25 cellular contexts compared by ENCODE assay signal in the genomic region with DNA sequence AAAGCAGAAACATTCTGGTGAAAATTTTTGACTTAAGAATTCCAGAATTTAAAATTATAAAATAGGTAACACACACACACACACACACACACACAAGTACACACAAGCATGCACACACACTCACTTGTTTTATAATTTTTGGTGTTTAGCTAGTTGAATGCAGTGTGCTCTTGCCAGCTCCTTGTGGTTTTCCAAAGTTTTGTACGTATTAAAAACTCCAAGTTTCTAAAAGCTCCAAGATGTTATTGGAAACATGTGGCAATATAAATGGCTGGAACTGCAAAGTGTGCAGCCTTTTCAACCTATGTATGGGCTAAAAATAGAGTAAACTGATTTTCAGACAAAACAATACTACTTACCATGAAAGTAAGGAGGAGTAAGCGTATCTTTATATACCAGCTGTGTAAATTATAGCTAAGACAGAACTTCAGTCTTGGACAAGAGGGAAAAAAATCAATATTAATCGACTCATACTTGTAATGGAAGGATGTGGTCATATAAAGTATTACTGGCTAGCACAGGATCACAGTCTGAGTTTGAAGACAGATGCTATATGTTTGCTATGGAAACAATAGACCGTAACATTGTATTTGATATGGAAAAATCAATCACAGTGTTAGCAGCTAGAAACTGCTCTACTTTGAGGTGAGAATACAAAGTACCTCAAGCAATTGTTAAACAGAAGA.
DNase-seq lines count a peak whose midpoint lies in the region; ATAC-seq, FAIRE-seq and TF ChIP-seq lines count a peak whose summit lies in the region.
"Had no signal": no experiment of that assay in that cellular context is flagged by ENCODE, and none has a peak within 500 bp of the region (broad histone marks: within the 10 kb centered on the region; RNA-seq: fewer than 3 reads in every experiment).

No MANE protein-coding gene starts in this region.

- 0 out of 2 replicates have a peak, but pooled peaks cover 4% of the 10 kb centered on the region for H3K9me2 ChIP-seq in GM23338 (ENCODE audit: insufficient read depth)

- H3K27me3 ChIP-seq in SJSA1 (replicated peaks) = no peaks in the 10 kb centered on the region
- no peaks in the 10 kb centered on the region for H3K27me3 ChIP-seq in small intestine (ENCODE audit: control insufficient read depth in 2 of 2, insufficient read depth in 2 of 2, low read length in 2 of 2)
- H3K27me3 ChIP-seq in GM23338 (ENCODE audit: insufficient read depth) = no peaks in the 10 kb centered on the region
- H3K27me3 ChIP-seq: adrenal gland, esophagus muscularis mucosa, vagina had no signal

- H3K4me2 ChIP-seq in GM23338 = no peak overlapping the region

- FAIRE-seq in small intestine (lab: Jason Lieb, UNC) (no peak), RCC 7860 (lab: Jason Lieb, UNC) (no peak)
- FAIRE-seq: G401.6, HepG2, kidney had no signal

- H3K27me3 Mint-ChIP-seq in GM23338 (ENCODE audit: insufficient read depth, low read depth, poor library complexity) = no peaks in the 10 kb centered on the region

- no peak overlapping the region for H2AFZ ChIP-seq in GM23338

- 47 to 67% (median 50%) methylated on average over 4 of the region's 4 CpGs for WGBS in small intestine, 3 donors

- no peak overlapping the region for H3K27ac Mint-ChIP-seq in GM23338
- H3K27ac Mint-ChIP-seq: memory B cell, naive B cell had no signal

- DNase-seq in NCI-H2227 treated with DMSO at 0.1 percent for 48 hours (lab: John Stamatoyannopoulos, UW) (peak; percentile 36), NCI-H2227 (lab: John Stamatoyannopoulos, UW; ENCODE audit: unreplicated experiment) (no peak), SJSA1 (ENCODE audit: low read depth in 1 of 2, low spot score in 2 of 2) (no peak), fibroblast of mammary gland (ENCODE audit: low read depth) (peak; percentile 80), small intestine (peak; percentile 1), RCC 7860 (ENCODE audit: low spot score) (no peak), GM23338 (ENCODE audit: low spot score) (no peak)
- DNase-seq: activated CD4-positive, alpha-beta T cell treated with anti-CD3 and anti-CD28 coated beads, Interleukin-2, amount 50 U/mL, for 1 hour; activated gamma-delta T cell; adrenal gland; C1 segment of cervical spinal cord; effector CD8-positive, alpha-beta T cell; kidney; MM.1S; naive B cell; NCI-H1694 treated with DMSO at 0.1 percent for 48 hours; NCI-H446; stimulated activated CD4-positive, alpha-beta T cell treated with anti-CD3 and anti-CD28 coated beads, Interleukin-4, amount 100 ng/mL, for 24 hours; T-helper 1 cell had no signal

- no peaks in the 10 kb centered on the region for H3K79me2 ChIP-seq in GM23338 (replicated peaks; ENCODE audit: insufficient read depth)

- no peak overlapping the region for H3K4me3 ChIP-seq in SJSA1
- H3K4me3 ChIP-seq in fibroblast of mammary gland (ENCODE audit: control insufficient read depth, low read depth, low read length) = no peak overlapping the region
- H3K4me3 ChIP-seq in small intestine (ENCODE audit: low read depth in 1 of 2, low read length in 2 of 2) = no peak overlapping the region
- H3K4me3 ChIP-seq in GM23338 = no peak overlapping the region
- H3K4me3 ChIP-seq: adrenal gland, esophagus muscularis mucosa, vagina had no signal

- H3K4me1 Mint-ChIP-seq in GM23338 = peaks cover 8% of the 10 kb centered on the region; the same call in 2 of the 3 replicates
- H3K4me1 Mint-ChIP-seq: memory B cell, naive B cell had no signal

- no peaks in the 10 kb centered on the region for H3K9me3 ChIP-seq in SJSA1 (replicated peaks)
- H3K9me3 ChIP-seq in small intestine (ENCODE audit: control insufficient read depth, low read depth) = no peaks in the 10 kb centered on the region
- H3K9me3 ChIP-seq: adrenal gland, esophagus muscularis mucosa, vagina had no signal

- no peak for ATAC-seq in GM18867 (IDR thresholded peaks at IDR 0.05; ENCODE audit: unreplicated experiment)
- no peak for ATAC-seq in GM23338
- ATAC-seq: HepG2 had no signal

- peaks cover 24% of the 10 kb centered on the region for H3K36me3 Mint-ChIP-seq in GM23338 (ENCODE audit: low read depth)
- H3K36me3 Mint-ChIP-seq: memory B cell, naive B cell had no signal

- H3K4me1 ChIP-seq in SJSA1 (replicated peaks) (peaks cover 44% of the 10 kb centered on the region), small intestine (ENCODE audit: control insufficient read depth in 2 of 2, insufficient read depth in 1 of 2, low read depth in 1 of 2, low read length in 1 of 2) (peaks cover 0 to 2% of the 10 kb centered on the region in 2 donors), GM23338 (ENCODE audit: insufficient read depth) (no peaks in the 10 kb centered on the region)

- H3K36me3 ChIP-seq in SJSA1 = no peaks in the 10 kb centered on the region
- no peaks in the 10 kb centered on the region for H3K36me3 ChIP-seq in small intestine (ENCODE audit: control insufficient read depth in 2 of 2, insufficient read depth in 2 of 2, low read length in 2 of 2)
- no peaks in the 10 kb centered on the region for H3K36me3 ChIP-seq in GM23338 (ENCODE audit: insufficient read depth)
- H3K36me3 ChIP-seq: adrenal gland, esophagus muscularis mucosa, vagina had no signal

- H3F3A ChIP-seq in GM23338 (replicated peaks; ENCODE audit: low read depth) = no peaks in the 10 kb centered on the region

- H4K20me1 ChIP-seq in GM23338 (replicated peaks; ENCODE audit: insufficient read depth) = no peaks in the 10 kb centered on the region

- peaks cover 24% of the 10 kb centered on the region for H3K9me3 Mint-ChIP-seq in GM23338
- H3K9me3 Mint-ChIP-seq: memory B cell had no signal

- TF ChIP-seq CTCF in fibroblast of mammary gland (conservative IDR thresholded peaks at IDR 0.05; ENCODE audit: control insufficient read depth, insufficient read depth, low read depth, low read length) (no peak), GM23338 (conservative IDR thresholded peaks at IDR 0.05; ENCODE audit: low read depth in 2 of 2) (no peak)

- H3K27ac ChIP-seq in SJSA1 (peak overlapping the region; percentile 7), small intestine (ENCODE audit: low read depth in 1 of 2, low read length in 1 of 2) (no peak overlapping the region), GM23338 (ENCODE audit: low read depth) (no peak overlapping the region)
- H3K27ac ChIP-seq: adrenal gland, esophagus muscularis mucosa, vagina had no signal

- no peak overlapping the region for H3K4me3 Mint-ChIP-seq in GM23338
- H3K4me3 Mint-ChIP-seq: memory B cell, naive B cell had no signal

TF ChIP-seq in GM23338, 12 proteins besides CTCF, POLR2A, EP300 and RAD21 (continues in another document):
- TF ChIP-seq NANOG (IDR thresholded peaks at IDR 0.05; ENCODE audit: borderline replicate concordance) = no peak
- TF ChIP-seq JUNB (IDR thresholded peaks at IDR 0.05; ENCODE audit: unreplicated experiment) = no peak
- TF ChIP-seq ZNF331 (CRISPR knock-in tag; IDR thresholded peaks at IDR 0.05; ENCODE audit: low read depth) = no peak

Comparison
In these comparisons a context has a peak if more than half of its experiments do, and no peak if none do; other contexts are left out.
1. DNase-seq: peak in NCI-H2227 treated with DMSO at 0.1 percent for 48 hours (single experiment), fibroblast of mammary gland (single experiment) and small intestine (single experiment); none in NCI-H2227 (single experiment), SJSA1 (0 of 2), RCC 7860 (single experiment) and GM23338 (single experiment).